9 cellular contexts compared by ENCODE assay signal in the genomic region with DNA sequence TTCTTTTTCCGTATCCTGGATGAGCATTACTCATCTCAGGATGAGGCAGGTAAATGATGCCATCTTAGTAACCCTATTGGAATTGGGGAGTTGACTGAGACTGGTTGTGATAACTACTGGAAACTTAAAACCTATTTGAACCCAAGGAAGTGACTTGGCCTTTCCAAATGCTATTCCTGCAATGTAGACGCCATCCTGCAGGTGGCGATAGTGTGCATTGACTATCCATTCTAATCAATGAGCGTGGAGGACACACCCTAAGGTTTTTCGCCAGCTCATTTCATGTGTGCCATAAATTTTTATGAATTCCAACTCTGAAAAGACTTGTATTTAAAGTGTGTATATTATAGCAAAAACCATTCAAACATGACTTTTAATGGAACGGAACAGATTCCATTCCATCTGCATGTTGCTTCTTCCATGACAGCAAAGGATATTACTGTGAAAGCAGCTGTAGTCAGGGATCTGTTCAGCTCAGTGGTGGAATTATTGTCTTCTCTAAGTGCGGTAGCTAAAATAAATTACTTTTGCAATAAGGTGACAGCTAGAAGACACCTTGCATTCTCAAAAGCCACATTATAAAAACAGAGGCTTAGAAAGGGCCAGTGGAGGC. TPM values are rescaled to one million over a fixed set of nuclear protein-coding genes. Genes with fewer than 3 reads are reported as not detected.
DNase-seq lines count a peak whose midpoint lies in the region; ATAC-seq and TF ChIP-seq lines count a peak whose summit lies in the region.
"Had no signal": no experiment of that assay in that cellular context is flagged by ENCODE, and none has a peak within 500 bp of the region (broad histone marks: within the 10 kb centered on the region; RNA-seq: fewer than 3 reads in every experiment).

No MANE protein-coding gene starts in this region.

- H3K4me2 ChIP-seq in SK-N-SH: no peak overlapping the region

- peak; percentile 22; the same call in 1 of the 2 replicates for TF ChIP-seq RAD21 in SK-N-SH (IDR thresholded peaks at IDR 0.05; ENCODE audit: low read length)

- H3F3A ChIP-seq in SK-N-SH (replicated peaks; ENCODE audit: insufficient read depth): no peaks in the 10 kb centered on the region

- H3K27me3 ChIP-seq in SK-N-SH (ENCODE audit: insufficient read depth): no peaks in the 10 kb centered on the region

- H3K27ac ChIP-seq in SK-N-SH (ENCODE audit: low read depth in 2 of 2, low read length in 1 of 2): no peak overlapping the region

- WGBS in SK-N-SH (ENCODE audit: low lambda C conversion rate): 84% methylated on average over 7 of the region's 7 CpGs

- no peaks in the 10 kb centered on the region for H3K9me3 ChIP-seq in SK-N-SH

- DNase-seq in SK-N-SH (no peak), NCI-H82 treated with DMSO at 0.1 percent for 48 hours (lab: John Stamatoyannopoulos, UW; ENCODE audit: unreplicated experiment) (peak; percentile 27), epithelial cell of esophagus (ENCODE audit: low read depth) (no peak)
- DNase-seq in stimulated activated CD4-positive, alpha-beta T cell treated with anti-CD3 and anti-CD28 coated beads, Interleukin-2, amount 100 ng/mL, for 24 hours: peak; percentile 34 to 76

- H3K4me3 ChIP-seq in SK-N-SH (ENCODE audit: low read depth in 2 of 2, low read length in 1 of 2) (peak overlapping the region in 1 of 2 experiments; percentile 39; a peak in 1 of 4 replicates), epithelial cell of esophagus (ENCODE audit: low read length) (no peak overlapping the region)

- no peak overlapping the region for H3K9ac ChIP-seq in SK-N-SH

- no peaks in the 10 kb centered on the region for H3K9me2 ChIP-seq in SK-N-SH

- no peak overlapping the region for H2AFZ ChIP-seq in SK-N-SH (ENCODE audit: low read depth)

- no peaks in the 10 kb centered on the region for H4K20me1 ChIP-seq in SK-N-SH (ENCODE audit: insufficient read depth)

- POLR2A ChIA-PET in SK-N-SH (lab: Yijun Ruan, JAX): no interaction called here

- CTCF ChIA-PET in SK-N-SH (lab: Yijun Ruan, JAX): interaction anchor here (1.2 to 2.7 kb wide), 3 partner anchors 9 to 33 kb away, joined by 4 to 20 read pairs (median 6); no protein-coding TSS in a partner anchor

- TF ChIP-seq CTCF in SK-N-SH (IDR thresholded peaks at IDR 0.05) (peak; percentile 57), epithelial cell of esophagus (IDR thresholded peaks at IDR 0.05; ENCODE audit: insufficient read depth, low read depth, low read length, missing control alignments) (peak; percentile 43)

- H3K36me3 ChIP-seq in SK-N-SH (replicated peaks in 1 of 2; ENCODE audit: control insufficient read depth in 1 of 2, insufficient read depth in 2 of 2, low read length in 1 of 2): no peaks in the 10 kb centered on the region

- no peaks in the 10 kb centered on the region for H3K79me2 ChIP-seq in SK-N-SH (ENCODE audit: insufficient read depth)

- no peak for TF ChIP-seq EP300 in SK-N-SH (IDR thresholded peaks at IDR 0.05; ENCODE audit: borderline replicate concordance in 1 of 2, low read depth in 1 of 2, low read length in 1 of 2)

- no peaks in the 10 kb centered on the region for H3K4me1 ChIP-seq in SK-N-SH (ENCODE audit: control insufficient read depth in 1 of 2, insufficient read depth in 2 of 2, low read depth in 1 of 2, low read length in 1 of 2)

- ATAC-seq in SK-N-SH treated with all-trans-retinoic acid at 6 μM for 48 hours (no peak), GM19455 (IDR thresholded peaks at IDR 0.05; ENCODE audit: unreplicated experiment) (no peak), GM18858 (IDR thresholded peaks at IDR 0.05; ENCODE audit: unreplicated experiment) (no peak), HG03097 (IDR thresholded peaks at IDR 0.05; ENCODE audit: low FRiP score, unreplicated experiment) (no peak)
- ATAC-seq: activated naive CD4-positive, alpha-beta T cell treated with anti-CD3 and anti-CD28 coated beads, Interleukin-2, amount 50 U/mL, for 72 hours had no signal

TF ChIP-seq in SK-N-SH, 30 proteins besides CTCF, POLR2A, EP300 and RAD21:
- no peak for TF ChIP-seq RFX5 (IDR thresholded peaks at IDR 0.05; ENCODE audit: low read length)

TF ChIP-seq in SK-N-SH treated with all-trans-retinoic acid at 6 μM for 48 hours, 23 proteins besides CTCF, POLR2A, EP300 and RAD21:
- no peak for TF ChIP-seq TOX (CRISPR knock-in tag; IDR thresholded peaks at IDR 0.05; ENCODE audit: borderline replicate concordance)
- TF ChIP-seq ISL1 (CRISPR knock-in tag; IDR thresholded peaks at IDR 0.05): no peak
- TF ChIP-seq ZNF565 (CRISPR knock-in tag; conservative IDR thresholded peaks at IDR 0.05; ENCODE audit: low read depth): no peak
- no peak for TF ChIP-seq TCF4 (CRISPR knock-in tag; IDR thresholded peaks at IDR 0.05; ENCODE audit: borderline replicate concordance)

RNA-seq across cellular contexts. Expression of a gene that starts 55.3 kb away (rescaled TPM):
- polyA plus RNA-seq in SK-N-SH (2012; rRNA removed): 0.21 and 0.39 TPM in 2 replicates
- 0.23 and 0.33 TPM in 2 replicates for polyA plus RNA-seq in SK-N-SH (2012; cell fraction: cytosol; rRNA removed)
- polyA plus RNA-seq in SK-N-SH (2012; cell fraction: nucleus; rRNA removed): 0.50 and 0.66 TPM in 2 replicates

Comparison
In these comparisons a context has a peak if more than half of its experiments do, and no peak if none do; other contexts are left out.
1. DNase-seq: peak in NCI-H82 treated with DMSO at 0.1 percent for 48 hours (single experiment) and stimulated activated CD4-positive, alpha-beta T cell treated with anti-CD3 and anti-CD28 coated beads, Interleukin-2, amount 100 ng/mL, for 24 hours (2 of 2); none in SK-N-SH (single experiment) and epithelial cell of esophagus (single experiment).